ENCODE assay signal across 13 cellular contexts in genomic region chr1:7469255-7469938, GRCh38.
DNase-seq lines count a peak whose midpoint lies in the region; ATAC-seq, FAIRE-seq and TF ChIP-seq lines count a peak whose summit lies in the region.
"Had no signal": no experiment of that assay in that cellular context is flagged by ENCODE, and none has a peak within 500 bp of the region (broad histone marks: within the 10 kb centered on the region; RNA-seq: fewer than 3 reads in every experiment).

No MANE protein-coding gene starts in this region.

- no peak for FAIRE-seq in kidney (lab: Jason Lieb, UNC)

- H3K9ac ChIP-seq in kidney (ENCODE audit: low read length in 2 of 2) = peak overlapping the region in 1 of 2 donors; percentile 15

- no peak for ATAC-seq in Right ventricle myocardium inferior
- ATAC-seq in Right ventricle myocardium superior (ENCODE audit: poor library complexity) = no peak
- no peak for ATAC-seq in CD4-positive, alpha-beta T cell (ENCODE audit: poor library complexity)
- ATAC-seq: activated CD4-positive, CD25-positive, alpha-beta regulatory T cell treated with anti-CD3 and anti-CD28 coated beads, Interleukin-2, amount 50 U/mL, for 24 hours; activated T-helper 17 cell treated with anti-CD3 and anti-CD28 coated beads, Interleukin-2, amount 50 U/mL, for 72 hours; mucosa of descending colon had no signal

- no peaks in the 10 kb centered on the region for H3K36me3 ChIP-seq in kidney (ENCODE audit: control insufficient read depth in 1 of 2, insufficient read depth in 2 of 2, low read length in 2 of 2)

- H3K9me3 Mint-ChIP-seq in CD4-positive, alpha-beta T cell = no peaks in the 10 kb centered on the region
- H3K9me3 Mint-ChIP-seq: activated T-helper 17 cell treated with anti-CD3 and anti-CD28 coated beads, Interleukin-2, amount 50 U/mL, for 72 hours had no signal

- H3K4me1 Mint-ChIP-seq in CD4-positive, alpha-beta T cell (ENCODE audit: low read depth) = no peaks in the 10 kb centered on the region
- H3K4me1 Mint-ChIP-seq: activated T-helper 17 cell treated with anti-CD3 and anti-CD28 coated beads, Interleukin-2, amount 50 U/mL, for 72 hours; B cell had no signal

- POLR2A ChIA-PET in CD4-positive, alpha-beta T cell (lab: Charles Lee) = no interaction called here

- no peak overlapping the region for H3K27ac Mint-ChIP-seq in CD4-positive, alpha-beta T cell
- H3K27ac Mint-ChIP-seq: activated T-helper 17 cell treated with anti-CD3 and anti-CD28 coated beads, Interleukin-2, amount 50 U/mL, for 72 hours; B cell had no signal

- no peaks in the 10 kb centered on the region for H3K9me3 ChIP-seq in kidney (ENCODE audit: control insufficient read depth in 1 of 2, low read length in 2 of 2)
- no peaks in the 10 kb centered on the region for H3K9me3 ChIP-seq in CD4-positive, alpha-beta T cell (ENCODE audit: control insufficient read depth, low read length)
- H3K9me3 ChIP-seq: mucosa of descending colon had no signal

- H3K4me3 Mint-ChIP-seq in CD4-positive, alpha-beta T cell = no peak overlapping the region
- H3K4me3 Mint-ChIP-seq: activated T-helper 17 cell treated with anti-CD3 and anti-CD28 coated beads, Interleukin-2, amount 50 U/mL, for 72 hours; B cell had no signal

- no peak for TF ChIP-seq CTCF in kidney (IDR thresholded peaks at IDR 0.05; ENCODE audit: borderline replicate concordance, extremely low read depth, insufficient read depth)
- TF ChIP-seq CTCF in CD4-positive, alpha-beta T cell (IDR thresholded peaks at IDR 0.05) = no peak

- CTCF ChIA-PET in CD4-positive, alpha-beta T cell (lab: Charles Lee) = no interaction called here

- DNase-seq in Right ventricle myocardium inferior (ENCODE audit: missing footprints) (peak; percentile 51), Right ventricle myocardium superior (no peak), amniotic stem cell (lab: John Stamatoyannopoulos, UW) (peak; percentile 41), kidney (peak; percentile 93), T-helper 9 cell (no peak), SKM-1 treated with dmso at 0.1 percent for 144 hours (lab: John Stamatoyannopoulos, UW; ENCODE audit: unreplicated experiment) (no peak), HuH-7 (ENCODE audit: low spot score) (no peak)
- DNase-seq in CD4-positive, alpha-beta T cell = no peak
- DNase-seq: mucosa of descending colon, NCI-H446 had no signal

- H3K27me3 Mint-ChIP-seq in CD4-positive, alpha-beta T cell = no peaks in the 10 kb centered on the region

- H3K27me3 ChIP-seq in CD4-positive, alpha-beta T cell (ENCODE audit: control insufficient read depth, insufficient read depth, low read length) = no peaks in the 10 kb centered on the region

- H3K4me1 ChIP-seq in kidney (ENCODE audit: control insufficient read depth in 1 of 2, insufficient read depth in 1 of 2, low read depth in 1 of 2, low read length in 2 of 2) = peaks cover 13 to 22% of the 10 kb centered on the region in 2 donors

- intact Hi-C loops in Right ventricle myocardium inferior (cut with DNase I) = no loop called here
- intact Hi-C loops in Right ventricle myocardium superior (cut with DNase I) = no loop called here
- intact Hi-C loops in kidney (cut with DNase I) = no loop called here
- intact Hi-C loops in CD4-positive, alpha-beta T cell (cut with DNase I, micrococcal nuclease) = no loop called here

- peak overlapping the region; percentile 5 to 78 for H3K27ac ChIP-seq in kidney (ENCODE audit: low read depth in 2 of 2, low read length in 2 of 2)
- H3K27ac ChIP-seq in CD4-positive, alpha-beta T cell (ENCODE audit: low read depth, low read length) = no peak overlapping the region

- H3K4me3 ChIP-seq in kidney (ENCODE audit: low read length in 2 of 2) = no peak overlapping the region
- H3K4me3 ChIP-seq: mucosa of descending colon had no signal

- H3K36me3 Mint-ChIP-seq in CD4-positive, alpha-beta T cell (ENCODE audit: low read depth) = no peaks in the 10 kb centered on the region

Comparison
In these comparisons a context has a peak if more than half of its experiments do, and no peak if none do; other contexts are left out.
1. DNase-seq: peak in Right ventricle myocardium inferior (single experiment), amniotic stem cell (single experiment) and kidney (single experiment); none in Right ventricle myocardium superior (single experiment), T-helper 9 cell (single experiment), CD4-positive, alpha-beta T cell (0 of 10), SKM-1 treated with dmso at 0.1 percent for 144 hours (single experiment) and HuH-7 (single experiment).